Comparison of ENCODE assay signal across 8 cellular contexts in genomic region chr7:151057737-151057988, GRCh38. TPM values are rescaled to one million over a fixed set of nuclear protein-coding genes. Genes with fewer than 3 reads are reported as not detected.
DNase-seq lines count a peak whose midpoint lies in the region; ATAC-seq and TF ChIP-seq lines count a peak whose summit lies in the region.

TSS of gene CDK5 (minus strand) at chr7:151057897. CDS start at chr7:151057848, 49 bp downstream.

- H3K27ac ChIP-seq in lung (ENCODE audit: low read depth in 1 of 2, low read length in 1 of 2) = peak within 1 kb of the TSS; percentile 96

- peak within 1 kb of the TSS; percentile 95 for H3K4me3 Mint-ChIP-seq in activated naive CD4-positive, alpha-beta T cell treated with anti-CD3 and anti-CD28 coated beads, Interleukin-2, amount 50 U/mL, for 24 hours
- H3K4me3 Mint-ChIP-seq in brain (peak within 1 kb of the TSS; percentile 95 to 98 (median 97)), type B pancreatic cell (peak within 1 kb of the TSS; percentile 98)

- H3K4me1 Mint-ChIP-seq in activated naive CD4-positive, alpha-beta T cell treated with anti-CD3 and anti-CD28 coated beads, Interleukin-2, amount 50 U/mL, for 24 hours = peaks cover 34% of the 10 kb centered on the region
- peaks cover 58% of the 10 kb centered on the region for H3K4me1 Mint-ChIP-seq in brain
- H3K4me1 Mint-ChIP-seq in type B pancreatic cell (ENCODE audit: unreplicated experiment) = peaks cover 35% of the 10 kb centered on the region

- TF ChIP-seq POLR2A in GM18505 (IDR thresholded peaks at IDR 0.05; ENCODE audit: borderline replicate concordance, extremely low read depth, insufficient read depth, insufficient read length) = no peak

- peaks cover 12 to 26% of the 10 kb centered on the region in 2 donors for H3K4me1 ChIP-seq in lung (ENCODE audit: control insufficient read depth in 2 of 2, insufficient read depth in 2 of 2, low read length in 2 of 2)

- no peak for DNase-seq in activated naive CD4-positive, alpha-beta T cell treated with Interleukin-2 at 50 U/mL for 16 hours
- DNase-seq in lung (ENCODE audit: low spot score) (no peak), type B pancreatic cell (ENCODE audit: extremely low spot score, unreplicated experiment) (no peak)

- peak within 1 kb of the TSS; percentile 90 for H3K27ac Mint-ChIP-seq in activated naive CD4-positive, alpha-beta T cell treated with anti-CD3 and anti-CD28 coated beads, Interleukin-2, amount 50 U/mL, for 24 hours
- H3K27ac Mint-ChIP-seq in brain = peak within 1 kb of the TSS; percentile 97 to 99 (median 98)
- H3K27ac Mint-ChIP-seq in type B pancreatic cell = peak within 1 kb of the TSS; percentile 96

- H3K27me3 ChIP-seq in lung (ENCODE audit: control insufficient read depth, insufficient read depth) = no peaks in the 10 kb centered on the region

- no peaks in the 10 kb centered on the region for H3K36me3 ChIP-seq in lung (ENCODE audit: control insufficient read depth in 2 of 2, insufficient read depth in 2 of 2, low read length in 2 of 2)

- no peak for ATAC-seq in lung (ENCODE audit: insufficient read depth, low FRiP score)
- ATAC-seq in GM18505 (IDR thresholded peaks at IDR 0.05; ENCODE audit: unreplicated experiment) = no peak
- ATAC-seq in GM19351 (IDR thresholded peaks at IDR 0.05; ENCODE audit: unreplicated experiment) = no peak
- no peak for ATAC-seq in HG03457 (IDR thresholded peaks at IDR 0.05; ENCODE audit: unreplicated experiment)

- no peaks in the 10 kb centered on the region for H3K9me3 ChIP-seq in lung (ENCODE audit: control insufficient read depth in 2 of 2, insufficient read depth in 1 of 2, low read length in 1 of 2)

- H3K4me3 ChIP-seq in lung = peak within 1 kb of the TSS; percentile 62

- H3K27me3 Mint-ChIP-seq in activated naive CD4-positive, alpha-beta T cell treated with anti-CD3 and anti-CD28 coated beads, Interleukin-2, amount 50 U/mL, for 24 hours = no peaks in the 10 kb centered on the region
- H3K27me3 Mint-ChIP-seq in brain (peaks cover 8% of the 10 kb centered on the region), type B pancreatic cell (peaks cover 2% of the 10 kb centered on the region)

- no peaks in the 10 kb centered on the region for H3K9me3 Mint-ChIP-seq in activated naive CD4-positive, alpha-beta T cell treated with anti-CD3 and anti-CD28 coated beads, Interleukin-2, amount 50 U/mL, for 24 hours
- H3K9me3 Mint-ChIP-seq in brain (no peaks in the 10 kb centered on the region), type B pancreatic cell (no peaks in the 10 kb centered on the region)

- TF ChIP-seq CTCF in brain (conservative IDR thresholded peaks at IDR 0.05) = no peak
- TF ChIP-seq CTCF in lung (IDR thresholded peaks at IDR 0.05; ENCODE audit: control extremely low read depth, extremely low read depth) = no peak
- TF ChIP-seq CTCF in type B pancreatic cell (conservative IDR thresholded peaks at IDR 0.05) = no peak

- H3K36me3 Mint-ChIP-seq in activated naive CD4-positive, alpha-beta T cell treated with anti-CD3 and anti-CD28 coated beads, Interleukin-2, amount 50 U/mL, for 24 hours = no peaks in the 10 kb centered on the region
- H3K36me3 Mint-ChIP-seq in brain (peaks cover 8% of the 10 kb centered on the region), type B pancreatic cell (peaks cover 1% of the 10 kb centered on the region)

- WGBS in lung, 2 donors = 0 to 1% methylated on average over 18 of the region's 18 CpGs

RNA-seq across cellular contexts. Expression of gene CDK5, which starts in this region (rescaled TPM):
- polyA plus RNA-seq in brain (ENCODE audit: insufficient read depth, low read depth, low replicate concordance) (45.3 TPM), lung (10 to 100 TPM in 1 of 2 donors, 1 to 10 TPM in 1; 6.9 to 11.5 TPM)
- total RNA-seq in lung (10 to 100 TPM in 1 of 2 donors, 1 to 10 TPM in 1; 6.8 to 17.3 TPM), type B pancreatic cell (ENCODE audit: low replicate concordance) (20.4 and 20.5 TPM in 2 replicates)
